10 cellular contexts compared by ENCODE assay signal in genomic region chr15:74954515-74954914, GRCh38. TPM values are rescaled to one million over a fixed set of nuclear protein-coding genes. Genes with fewer than 3 reads are reported as not detected.
A peak's percentile ranks its signal among the peaks of the same experiment; 100 is the strongest.
DNase-seq lines count a peak whose midpoint lies in the region; ATAC-seq and TF ChIP-seq lines count a peak whose summit lies in the region.
"Had no signal": no experiment of that assay in that cellular context is flagged by ENCODE, and none has a peak within 500 bp of the region (broad histone marks: within the 10 kb centered on the region; RNA-seq: fewer than 3 reads in every experiment).

No MANE protein-coding gene starts in this region.

- peak overlapping the region; percentile 68 for H3K27ac ChIP-seq in smooth muscle cell (ENCODE audit: low read depth)

- H3K4me1 Mint-ChIP-seq in activated CD4-positive, alpha-beta T cell treated with anti-CD3 and anti-CD28 coated beads for 36 hours: peaks cover 31% of the 10 kb centered on the region
- H3K4me1 Mint-ChIP-seq in glutamatergic neuron (ENCODE audit: low read depth, unreplicated experiment) (peaks cover 18% of the 10 kb centered on the region), MCF 10A (ENCODE audit: insufficient read depth, unreplicated experiment) (peaks cover 7% of the 10 kb centered on the region)

- H2AFZ ChIP-seq in smooth muscle cell (ENCODE audit: low read depth): no peak overlapping the region

- H3K36me3 Mint-ChIP-seq in activated CD4-positive, alpha-beta T cell treated with anti-CD3 and anti-CD28 coated beads for 36 hours (ENCODE audit: low read depth): no peaks in the 10 kb centered on the region
- H3K36me3 Mint-ChIP-seq in glutamatergic neuron (ENCODE audit: unreplicated experiment) (no peaks in the 10 kb centered on the region), MCF 10A (ENCODE audit: insufficient read depth, unreplicated experiment) (no peaks in the 10 kb centered on the region)
- H3K36me3 Mint-ChIP-seq: memory B cell had no signal

- H3K36me3 ChIP-seq in smooth muscle cell (ENCODE audit: low read depth): no peaks in the 10 kb centered on the region

- intact Hi-C loops in activated CD4-positive, alpha-beta T cell treated with anti-CD3 and anti-CD28 coated beads for 36 hours (cut with DNase I, micrococcal nuclease): loop anchor here (5.0 to 10.0 kb wide), 2 partner anchors 320 to 582 kb away; no protein-coding TSS in a partner anchor
- intact Hi-C loops in MCF 10A (cut with micrococcal nuclease): loop anchor here (10.0 kb wide), 1 partner anchor 580 kb away; no protein-coding TSS in a partner anchor

- TF ChIP-seq CTCF in glutamatergic neuron (IDR thresholded peaks at IDR 0.05; ENCODE audit: partially characterized antibody, unreplicated experiment): no peak
- no peak for TF ChIP-seq CTCF in smooth muscle cell (IDR thresholded peaks at IDR 0.05; ENCODE audit: borderline replicate concordance, insufficient read depth, poor library complexity, severe bottlenecking)
- no peak for TF ChIP-seq CTCF in MCF 10A (IDR thresholded peaks at IDR 0.05; ENCODE audit: unreplicated experiment)

- H3K27me3 ChIP-seq in smooth muscle cell (ENCODE audit: low read depth): peaks cover 6% of the 10 kb centered on the region

- peaks cover 21% of the 10 kb centered on the region for H3K27me3 Mint-ChIP-seq in activated CD4-positive, alpha-beta T cell treated with anti-CD3 and anti-CD28 coated beads for 36 hours
- H3K27me3 Mint-ChIP-seq in glutamatergic neuron (ENCODE audit: unreplicated experiment): peaks cover 16% of the 10 kb centered on the region
- no peaks in the 10 kb centered on the region for H3K27me3 Mint-ChIP-seq in MCF 10A (ENCODE audit: insufficient read depth, unreplicated experiment)

- no peak for ATAC-seq in activated CD4-positive, alpha-beta T cell treated with anti-CD3 and anti-CD28 coated beads for 36 hours
- ATAC-seq in SK-N-SH treated with all-trans-retinoic acid at 6 μM for 48 hours (peak; percentile 3; the same call in 1 of the 3 replicates), GM18520 (IDR thresholded peaks at IDR 0.05; ENCODE audit: unreplicated experiment) (no peak)

- H3K9me3 Mint-ChIP-seq in activated CD4-positive, alpha-beta T cell treated with anti-CD3 and anti-CD28 coated beads for 36 hours (ENCODE audit: low read depth): no peaks in the 10 kb centered on the region
- H3K9me3 Mint-ChIP-seq in glutamatergic neuron (ENCODE audit: unreplicated experiment): peaks cover 3% of the 10 kb centered on the region
- no peaks in the 10 kb centered on the region for H3K9me3 Mint-ChIP-seq in MCF 10A (ENCODE audit: unreplicated experiment)
- H3K9me3 Mint-ChIP-seq: memory B cell had no signal

- DNase-seq in activated CD4-positive, alpha-beta T cell treated with anti-CD3 and anti-CD28 coated beads for 36 hours: peak; percentile 33
- no peak for DNase-seq in activated CD4-positive, alpha-beta T cell treated with anti-CD3 and anti-CD28 coated beads, Interleukin-2, amount 50 U/mL, for 1 hour
- no peak for DNase-seq in glutamatergic neuron
- peak; percentile 59 for DNase-seq in smooth muscle cell (lab: John Stamatoyannopoulos, UW; ENCODE audit: unreplicated experiment)
- DNase-seq in DMS79 treated with DMSO at 0.1 percent for 48 hours (lab: John Stamatoyannopoulos, UW): no peak
- DNase-seq in MCF 10A (ENCODE audit: unreplicated experiment): no peak
- DNase-seq: T-helper 9 cell had no signal

- peak overlapping the region; percentile 60 for H3K4me3 ChIP-seq in smooth muscle cell

- H4K20me1 ChIP-seq in smooth muscle cell (ENCODE audit: low read depth): peaks cover 31% of the 10 kb centered on the region

- no TSS peak for BruUV-seq in MCF 10A (replicated peaks; lab: Mats Ljungman, UMichigan)

- no peak overlapping the region for H3K27ac Mint-ChIP-seq in activated CD4-positive, alpha-beta T cell treated with anti-CD3 and anti-CD28 coated beads for 36 hours
- H3K27ac Mint-ChIP-seq in glutamatergic neuron (ENCODE audit: unreplicated experiment) (no peak overlapping the region), MCF 10A (ENCODE audit: low read depth, unreplicated experiment) (no peak overlapping the region)
- H3K27ac Mint-ChIP-seq: memory B cell had no signal

- H3K4me2 ChIP-seq in smooth muscle cell: peak overlapping the region; percentile 96

- no peaks in the 10 kb centered on the region for H3K79me2 ChIP-seq in smooth muscle cell (ENCODE audit: low read depth)

- H3K4me1 ChIP-seq in smooth muscle cell (ENCODE audit: low read depth): peaks cover 23% of the 10 kb centered on the region

- peak overlapping the region; percentile 63 for H3K4me3 Mint-ChIP-seq in activated CD4-positive, alpha-beta T cell treated with anti-CD3 and anti-CD28 coated beads for 36 hours
- H3K4me3 Mint-ChIP-seq in glutamatergic neuron (ENCODE audit: unreplicated experiment) (peak overlapping the region; percentile 11), MCF 10A (ENCODE audit: unreplicated experiment) (no peak overlapping the region)
- H3K4me3 Mint-ChIP-seq: memory B cell had no signal

- POLR2A ChIA-PET in activated CD4-positive, alpha-beta T cell treated with anti-CD3 and anti-CD28 coated beads for 36 hours (lab: Charles Lee): interaction anchor here (0.7 kb wide), 1 partner anchor 33 kb away, joined by 3 read pairs; no protein-coding TSS in a partner anchor
- POLR2A ChIA-PET in MCF 10A (lab: Yijun Ruan, JAX): interaction anchor here (0.6 kb wide), 1 partner anchor 45 kb away, joined by 3 read pairs; no protein-coding TSS in a partner anchor

- H3K9me3 ChIP-seq in smooth muscle cell (replicated peaks; ENCODE audit: low read depth): no peaks in the 10 kb centered on the region

- peaks cover 18% of the 10 kb centered on the region for H3F3A ChIP-seq in smooth muscle cell (ENCODE audit: low read depth)

- no peak overlapping the region for H3K9ac ChIP-seq in smooth muscle cell (ENCODE audit: low read depth)

- CTCF ChIA-PET in activated CD4-positive, alpha-beta T cell treated with anti-CD3 and anti-CD28 coated beads for 36 hours (lab: Charles Lee): interaction anchor here (0.5 to 2.1 kb wide), 6 partner anchors 42 to 320 kb away, joined by 3 to 11 read pairs (median 4); no protein-coding TSS in a partner anchor
- CTCF ChIA-PET in MCF 10A (lab: Yijun Ruan, JAX): interaction anchor here (0.5 to 4.0 kb wide), 7 partner anchors 52 to 320 kb away, joined by 3 to 36 read pairs (median 3); no protein-coding TSS in a partner anchor

TF ChIP-seq in SK-N-SH treated with all-trans-retinoic acid at 6 μM for 48 hours, 23 proteins besides CTCF, POLR2A, EP300 and RAD21:
- TF ChIP-seq RARB (CRISPR knock-in tag; IDR thresholded peaks at IDR 0.05) (no peak), GLIS3 (CRISPR knock-in tag; IDR thresholded peaks at IDR 0.05) (no peak), TCF4 (CRISPR knock-in tag; IDR thresholded peaks at IDR 0.05; ENCODE audit: borderline replicate concordance) (peak; percentile 89), TSHZ2 (CRISPR knock-in tag; IDR thresholded peaks at IDR 0.05) (0 out of 2 replicates have a peak, but pooled peaks have one; percentile 27), TOX (CRISPR knock-in tag; IDR thresholded peaks at IDR 0.05; ENCODE audit: borderline replicate concordance) (no peak)

RNA-seq across cellular contexts. Expression of gene RPP25, which starts 2.1 kb away (rescaled TPM):
- 1 to 10 TPM; 5.4 to 6.2 TPM for total RNA-seq in activated CD4-positive, alpha-beta T cell treated with anti-CD3 and anti-CD28 coated beads for 36 hours
- total RNA-seq in glutamatergic neuron (ENCODE audit: unreplicated experiment) (2.3 TPM), smooth muscle cell (5.5 and 8.7 TPM in 2 replicates), MCF 10A (2022) (0.17 TPM in 1 of 2 replicates, not detected in the other)
- polyA plus RNA-seq in smooth muscle cell: 24.0 and 26.2 TPM in 2 replicates

RNA-seq across cellular contexts. Expression of gene COX5A, which starts 16.6 kb away (rescaled TPM):
- 100 to 1,000 TPM; 313 to 319 TPM for total RNA-seq in activated CD4-positive, alpha-beta T cell treated with anti-CD3 and anti-CD28 coated beads for 36 hours
- total RNA-seq in glutamatergic neuron (ENCODE audit: unreplicated experiment): 219 TPM
- total RNA-seq in smooth muscle cell: 144 and 154 TPM in 2 replicates
- 325 and 339 TPM in 2 replicates for polyA plus RNA-seq in smooth muscle cell
- total RNA-seq in MCF 10A (2022): 295 and 339 TPM in 2 replicates

RNA-seq across cellular contexts. Expression of gene SCAMP5, which starts 40.8 kb away (rescaled TPM):
- 1 to 10 TPM; 3.9 to 4.5 TPM for total RNA-seq in activated CD4-positive, alpha-beta T cell treated with anti-CD3 and anti-CD28 coated beads for 36 hours
- total RNA-seq in glutamatergic neuron (ENCODE audit: unreplicated experiment) (164 TPM), smooth muscle cell (2.8 and 18.1 TPM in 2 replicates), MCF 10A (2022) (0.54 and 0.96 TPM in 2 replicates)
- polyA plus RNA-seq in smooth muscle cell: 5.5 and 6.6 TPM in 2 replicates

RNA-seq across cellular contexts. Expression of gene FAM219B, which starts 47.9 kb away (rescaled TPM):
- 10 to 100 TPM; 39.3 to 49.7 TPM for total RNA-seq in activated CD4-positive, alpha-beta T cell treated with anti-CD3 and anti-CD28 coated beads for 36 hours
- total RNA-seq in glutamatergic neuron (ENCODE audit: unreplicated experiment) (171 TPM), smooth muscle cell (52.4 and 53.7 TPM in 2 replicates), MCF 10A (2022) (62.9 and 68.4 TPM in 2 replicates)
- polyA plus RNA-seq in smooth muscle cell: 37.1 and 40.2 TPM in 2 replicates

Comparison
In these comparisons a context has a peak if more than half of its experiments do, and no peak if none do; other contexts are left out.
1. DNase-seq: peak in activated CD4-positive, alpha-beta T cell treated with anti-CD3 and anti-CD28 coated beads for 36 hours (single experiment) and smooth muscle cell (single experiment); none in activated CD4-positive, alpha-beta T cell treated with anti-CD3 and anti-CD28 coated beads, Interleukin-2, amount 50 U/mL, for 1 hour (single experiment), glutamatergic neuron (single experiment), DMS79 treated with DMSO at 0.1 percent for 48 hours (single experiment) and MCF 10A (single experiment).